11 cellular contexts compared by ENCODE assay signal in the genomic region with DNA sequence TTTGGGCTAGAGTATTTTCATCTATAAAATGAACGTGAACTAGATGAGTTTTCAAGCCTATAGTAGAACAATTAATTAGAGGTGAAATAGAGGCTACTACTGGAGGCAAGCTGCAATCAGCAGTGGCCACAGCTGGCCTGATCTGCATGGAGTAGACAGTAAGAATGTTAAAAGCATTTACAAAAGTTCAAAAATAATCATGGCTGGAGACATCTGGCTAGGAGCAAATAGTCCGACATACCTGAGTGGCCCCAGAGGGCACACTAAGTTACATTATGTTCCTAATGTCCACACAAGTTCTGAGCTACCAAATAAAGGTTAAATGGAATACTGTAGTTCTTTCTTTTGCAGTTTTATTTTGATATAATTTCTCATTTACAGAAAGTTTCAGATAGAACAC.
"Had no signal": no experiment of that assay in that cellular context is flagged by ENCODE, and none has a peak within 500 bp of the region (broad histone marks: within the 10 kb centered on the region; RNA-seq: fewer than 3 reads in every experiment).

No MANE protein-coding gene starts in this region.

- DNase-seq: activated CD4-positive, alpha-beta T cell treated with anti-CD3 and anti-CD28 coated beads, Interleukin-2, amount 50 U/mL, for 48 hours; activated naive CD4-positive, alpha-beta T cell treated with anti-CD3 and anti-CD28 coated beads, Interleukin-2, amount 10 ng/mL, durations not matched to agents 7 days and 5 days; activated T-cell treated with anti-CD3 and anti-CD28 coated beads, Interleukin-2, amount 50 U/mL, for 1 hour; left colon; midbrain; pancreas; stimulated activated CD4-positive, alpha-beta T cell treated with anti-CD3 and anti-CD28 coated beads, Interleukin-4, amount 100 ng/mL, for 4 hours; stimulated activated CD8-positive, alpha-beta memory T cell treated with anti-CD3 and anti-CD28 coated beads, Interleukin-4, amount 100 ng/mL, for 48 hours; stimulated activated naive CD8-positive, alpha-beta T cell treated with anti-CD3 and anti-CD28 coated beads, Interleukin-15, Interleukin-2, amounts not matched to agents 100 U/mL and 50 U/mL, for 24 hours had no signal

- ATAC-seq: left colon; pancreas; stimulated activated naive CD8-positive, alpha-beta T cell treated with anti-CD3 and anti-CD28 coated beads, Interleukin-15, Interleukin-2, amounts not matched to agents 100 U/mL and 50 U/mL, for 24 hours had no signal

- H3K27ac Mint-ChIP-seq: activated naive CD4-positive, alpha-beta T cell treated with anti-CD3 and anti-CD28 coated beads, Interleukin-2, amount 10 ng/mL, durations not matched to agents 7 days and 5 days had no signal

- H3K36me3 Mint-ChIP-seq: activated naive CD4-positive, alpha-beta T cell treated with anti-CD3 and anti-CD28 coated beads, Interleukin-2, amount 10 ng/mL, durations not matched to agents 7 days and 5 days had no signal

- H3K27ac ChIP-seq: pancreas, VCaP had no signal

- H3K36me3 ChIP-seq: pancreas had no signal

- H3K9me3 ChIP-seq: pancreas had no signal

- H3K27me3 ChIP-seq: pancreas had no signal

- H3K27me3 Mint-ChIP-seq: activated naive CD4-positive, alpha-beta T cell treated with anti-CD3 and anti-CD28 coated beads, Interleukin-2, amount 10 ng/mL, durations not matched to agents 7 days and 5 days had no signal

- H3K9me3 Mint-ChIP-seq: activated naive CD4-positive, alpha-beta T cell treated with anti-CD3 and anti-CD28 coated beads, Interleukin-2, amount 10 ng/mL, durations not matched to agents 7 days and 5 days had no signal

- H3K4me3 Mint-ChIP-seq: activated naive CD4-positive, alpha-beta T cell treated with anti-CD3 and anti-CD28 coated beads, Interleukin-2, amount 10 ng/mL, durations not matched to agents 7 days and 5 days had no signal

- H3K4me3 ChIP-seq: lung, pancreas had no signal
